Comparison of ENCODE assay signal across 8 cellular contexts in the genomic region with DNA sequence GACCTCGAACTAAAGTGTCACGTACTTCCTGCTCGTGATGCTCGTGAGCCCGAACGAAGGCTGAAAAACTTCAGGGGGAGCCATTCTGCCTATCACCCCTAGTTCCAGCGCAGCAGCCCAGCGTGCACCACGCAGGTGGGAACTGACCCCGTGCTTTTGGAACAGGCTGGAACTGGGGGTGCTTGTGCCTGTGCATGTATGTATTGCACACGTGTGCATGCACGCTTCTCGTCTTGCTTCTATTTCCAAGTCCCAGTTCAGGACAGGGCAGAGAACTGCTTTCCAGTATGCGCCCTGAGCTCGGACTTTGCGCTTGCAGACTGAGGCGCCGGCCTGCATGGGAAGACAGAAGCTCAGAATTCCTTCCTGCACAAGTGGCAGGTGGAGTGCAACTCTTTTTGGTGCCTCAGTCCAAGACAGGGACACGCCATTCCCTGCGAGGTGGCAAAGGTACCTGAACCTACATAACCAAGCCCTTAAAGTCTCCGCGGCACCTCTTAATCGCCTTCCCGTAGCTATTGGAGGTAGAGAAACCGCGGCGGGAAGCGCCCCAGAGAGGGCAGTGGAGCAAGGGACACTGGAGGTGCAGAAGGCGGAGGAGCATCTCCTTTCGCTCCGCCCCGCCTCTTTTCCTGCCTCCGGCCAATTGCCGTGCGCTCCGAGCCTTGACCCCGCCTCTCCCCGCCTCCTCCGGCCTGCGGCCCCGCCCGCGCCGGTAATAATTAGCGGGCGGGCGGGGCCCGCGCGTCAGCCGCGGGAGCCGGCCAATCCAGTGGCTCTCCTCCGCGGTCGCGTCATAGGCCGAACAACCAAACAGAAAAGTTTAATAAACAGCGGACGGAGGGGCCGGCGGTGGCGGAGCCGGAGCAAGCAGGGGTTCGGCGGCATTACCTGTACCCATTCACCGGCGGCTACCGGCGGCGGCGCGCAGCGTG. TPM values are rescaled to one million over a fixed set of nuclear protein-coding genes. Genes with fewer than 3 reads are reported as not detected.
A peak's percentile ranks its signal among the peaks of the same experiment; 100 is the strongest.
DNase-seq lines count a peak whose midpoint lies in the region; ATAC-seq and TF ChIP-seq lines count a peak whose summit lies in the region.

Gene ZFAND6, plus strand, starts transcription at position 826 of the 935 bp plus-strand sequence. CDS start 60,669 bp downstream, outside the sequence.

- peak within 1 kb of the TSS; percentile 50 for H3K4me3 ChIP-seq in AG09309 (ENCODE audit: control insufficient read depth, low read depth, low read length)

- ATAC-seq in HG03196 (IDR thresholded peaks at IDR 0.05; ENCODE audit: unreplicated experiment) = peak; percentile 75
- ATAC-seq in activated B cell treated with CpG ODN at 0.5 μM for 24 hours (ENCODE audit: low read depth) = peak; percentile 83

- H3K27ac ChIP-seq in caudate nucleus (ENCODE audit: low read depth, low read length) = peak within 1 kb of the TSS; percentile 81

- TF ChIP-seq CTCF in AG09309 (IDR thresholded peaks at IDR 0.05; ENCODE audit: control insufficient read depth, insufficient read depth, low read depth, low read length, missing control alignments) = no peak
- TF ChIP-seq CTCF in activated B cell treated with CpG ODN at 0.5 μM for 24 hours (IDR thresholded peaks at IDR 0.05) = no peak

- DNase-seq in AG09309 (ENCODE audit: low read depth) (peak; percentile 56), NCI-H345 (lab: John Stamatoyannopoulos, UW) (peak; percentile 93), activated B cell treated with CpG ODN at 0.5 μM for 24 hours (peak; percentile 98), caudate nucleus (lab: John Stamatoyannopoulos, UW) (peak; percentile 28 to 98 (median 92)), inferior parietal cortex (ENCODE audit: extremely low spot score) (peak; percentile 94)
- DNase-seq in stimulated activated CD4-positive, alpha-beta T cell treated with anti-CD3 and anti-CD28 coated beads, Interleukin-12 subunit alpha, Interleukin-12 subunit beta, amount 100 ng/mL, for 24 hours (ENCODE audit: low read depth in 2 of 2) = peak; percentile 89 to 96

- TF ChIP-seq POLR2A in GM18951 (IDR thresholded peaks at IDR 0.05; ENCODE audit: extremely low read depth, insufficient read depth, insufficient read length) = peak; percentile 86

- no peaks in the 10 kb centered on the region for H3K9me3 Mint-ChIP-seq in activated B cell treated with CpG ODN at 0.5 μM for 24 hours

- H3K36me3 Mint-ChIP-seq in activated B cell treated with CpG ODN at 0.5 μM for 24 hours (ENCODE audit: low read depth) = peaks cover 3% of the 10 kb centered on the region

- peaks cover 51% of the 10 kb centered on the region for H3K4me1 Mint-ChIP-seq in activated B cell treated with CpG ODN at 0.5 μM for 24 hours

- intact Hi-C loops in activated B cell treated with CpG ODN at 0.5 μM for 24 hours (cut with micrococcal nuclease) = loop anchor here (1.0 to 5.0 kb wide), 10 partner anchors 13 to 943 kb away; partner anchors contain the start of genes BCL2A1, FAH, MTHFS and TLNRD1

- CTCF ChIA-PET in activated B cell treated with CpG ODN at 0.5 μM for 24 hours (lab: Charles Lee) = no interaction called here

- POLR2A ChIA-PET in activated B cell treated with CpG ODN at 0.5 μM for 24 hours (lab: Charles Lee) = interaction anchor here (1.0 to 5.9 kb wide), 13 partner anchors 9 to 163 kb away, joined by 3 to 39 read pairs (median 11); partner anchors contain the start of genes BCL2A1 and MTHFS

- peak within 1 kb of the TSS; percentile 92 for H3K27ac Mint-ChIP-seq in activated B cell treated with CpG ODN at 0.5 μM for 24 hours

- H3K27me3 Mint-ChIP-seq in activated B cell treated with CpG ODN at 0.5 μM for 24 hours = no peaks in the 10 kb centered on the region

- H3K4me3 Mint-ChIP-seq in activated B cell treated with CpG ODN at 0.5 μM for 24 hours = peak within 1 kb of the TSS; percentile 92

- in situ Hi-C loops in GM18951 (cut with MboI; ENCODE audit: low sequenced_read_pairs, unreplicated experiment) = no loop called here

RNA-seq across cellular contexts. Expression of gene ZFAND6, which starts in this region (rescaled TPM):
- 95.5 and 101 TPM in 2 replicates for total RNA-seq in activated B cell treated with CpG ODN at 0.5 μM for 24 hours

Comparison
In these comparisons a context has a peak if more than half of its experiments do, and no peak if none do; other contexts are left out.
1. Peak in every context shown above with its lines: DNase-seq, ATAC-seq, H3K4me3 ChIP-seq and H3K27ac ChIP-seq.